Comparison of ENCODE assay signal across 12 cellular contexts in the genomic region with DNA sequence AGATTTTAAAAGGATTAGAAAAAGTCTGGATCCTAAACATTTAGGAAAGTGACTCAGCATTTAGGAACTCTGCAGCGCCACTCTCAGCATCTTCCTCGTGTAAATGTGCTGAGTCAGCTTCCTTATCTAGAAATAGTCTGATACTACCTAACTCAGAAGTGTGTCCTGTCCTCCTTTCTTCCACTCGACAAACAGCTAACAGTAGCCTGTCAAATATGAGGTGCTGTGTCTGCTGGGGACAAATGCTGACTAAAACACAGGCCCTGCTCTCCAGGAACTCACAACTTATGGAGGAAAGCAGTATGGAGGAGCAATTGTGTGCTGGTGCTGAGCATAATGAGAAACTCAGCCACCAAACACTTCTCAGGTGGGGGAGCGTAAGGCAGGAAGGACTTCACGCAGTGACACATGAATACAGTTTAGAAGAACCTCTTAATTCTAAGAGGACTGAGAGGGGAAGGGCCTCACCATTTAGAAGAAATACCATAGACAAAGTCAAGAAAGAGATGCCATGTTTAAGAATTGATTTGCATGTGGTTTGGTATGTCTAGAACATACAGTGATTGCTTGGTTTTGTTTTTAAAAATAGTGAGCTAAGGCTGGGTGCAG.
DNase-seq lines count a peak whose midpoint lies in the region; ATAC-seq and TF ChIP-seq lines count a peak whose summit lies in the region.
"Had no signal": no experiment of that assay in that cellular context is flagged by ENCODE, and none has a peak within 500 bp of the region (broad histone marks: within the 10 kb centered on the region; RNA-seq: fewer than 3 reads in every experiment).

No MANE protein-coding gene starts in this region.

- H3K9me3 ChIP-seq in MM.1S (replicated peaks; ENCODE audit: insufficient read depth, low read length): no peaks in the 10 kb centered on the region
- H3K9me3 ChIP-seq in fibroblast of lung (ENCODE audit: control insufficient read depth, insufficient read depth, low read depth, low read length): no peaks in the 10 kb centered on the region

- no peak overlapping the region for H2AFZ ChIP-seq in MM.1S (ENCODE audit: low read length)
- H2AFZ ChIP-seq in fibroblast of lung (ENCODE audit: low read length): no peak overlapping the region

- H3K4me3 ChIP-seq in MM.1S (ENCODE audit: low read length) (no peak overlapping the region), fibroblast of lung (replicated peaks in 1 of 4; ENCODE audit: control extremely low read depth in 1 of 4, insufficient read depth in 1 of 4, low read depth in 3 of 4, low read length in 4 of 4) (no peak overlapping the region)

- H3K27ac ChIP-seq in C4-2B (peak overlapping the region; percentile 2; the same call in 1 of the 2 replicates), MM.1S (ENCODE audit: low read length) (peak overlapping the region; percentile 42), fibroblast of lung (ENCODE audit: insufficient read depth, low read length) (peak overlapping the region; percentile 34)

- no peaks in the 10 kb centered on the region for H3F3A ChIP-seq in MM.1S (ENCODE audit: insufficient read depth, low read length)

- H3K4me2 ChIP-seq in MM.1S (ENCODE audit: low read depth, low read length) (no peak overlapping the region), fibroblast of lung (ENCODE audit: extremely low read depth, insufficient read depth, low read length) (peak overlapping the region; percentile 15)

- H3K9ac ChIP-seq in MM.1S (ENCODE audit: low read length): no peak overlapping the region
- H3K9ac ChIP-seq in fibroblast of lung (ENCODE audit: insufficient read depth, low read length): no peak overlapping the region

- H3K4me1 ChIP-seq in MM.1S (ENCODE audit: low read length) (peaks cover 14% of the 10 kb centered on the region), fibroblast of lung (ENCODE audit: control insufficient read depth, extremely low read depth, insufficient read depth, low read length) (peaks cover 2% of the 10 kb centered on the region)

- ATAC-seq in GM21576 (IDR thresholded peaks at IDR 0.05; ENCODE audit: unreplicated experiment): peak; percentile 85
- ATAC-seq: HCT116 had no signal

- H3K79me2 ChIP-seq in MM.1S (ENCODE audit: low read length): peaks cover 5% of the 10 kb centered on the region; the same call in 1 of the 2 replicates
- H3K79me2 ChIP-seq in fibroblast of lung (ENCODE audit: control insufficient read depth, insufficient read depth, low read length): no peaks in the 10 kb centered on the region

- H3K36me3 ChIP-seq in MM.1S (replicated peaks; ENCODE audit: insufficient read depth, low read length) (peaks cover 19% of the 10 kb centered on the region), fibroblast of lung (ENCODE audit: control insufficient read depth, insufficient read depth, low read length) (peaks cover 14% of the 10 kb centered on the region)

- H3K9me2 ChIP-seq in MM.1S (replicated peaks; ENCODE audit: insufficient read depth, low read length): no peaks in the 10 kb centered on the region

- peak; percentile 61 for DNase-seq in MM.1S
- DNase-seq in fibroblast of lung (ENCODE audit: low read depth in 2 of 2): peak; percentile 76 to 86
- no peak for DNase-seq in NCI-H1694 treated with DMSO at 0.1 percent for 48 hours (lab: John Stamatoyannopoulos, UW)
- DNase-seq in NCI-H446 (lab: John Stamatoyannopoulos, UW): no peak
- DNase-seq in NCI-H2081 (lab: John Stamatoyannopoulos, UW): no peak
- no peak for DNase-seq in NCI-H146 (lab: John Stamatoyannopoulos, UW)
- DNase-seq: C1 segment of cervical spinal cord, KBM-7, NCI-H524 had no signal

- TF ChIP-seq CTCF in C4-2B (conservative IDR thresholded peaks at IDR 0.05) (no peak), MM.1S (IDR thresholded peaks at IDR 0.05; ENCODE audit: low read length) (no peak), fibroblast of lung (conservative IDR thresholded peaks at IDR 0.05 in 1 of 2, IDR thresholded peaks at IDR 0.05 in 1 of 2; ENCODE audit: low read depth in 1 of 2, low read length in 2 of 2) (no peak)

- H3K27me3 ChIP-seq in MM.1S (replicated peaks; ENCODE audit: insufficient read depth, low read length): no peaks in the 10 kb centered on the region
- no peaks in the 10 kb centered on the region for H3K27me3 ChIP-seq in fibroblast of lung (ENCODE audit: control insufficient read depth, insufficient read depth, low read length)

- H4K20me1 ChIP-seq in MM.1S (ENCODE audit: insufficient read depth, low read length) (no peaks in the 10 kb centered on the region), fibroblast of lung (ENCODE audit: control insufficient read depth, extremely low read depth, insufficient read depth, low read length) (no peaks in the 10 kb centered on the region)

Comparison
In these comparisons a context has a peak if more than half of its experiments do, and no peak if none do; other contexts are left out.
1. DNase-seq: peak in MM.1S (single experiment) and fibroblast of lung (2 of 2); none in NCI-H1694 treated with DMSO at 0.1 percent for 48 hours (single experiment), NCI-H446 (0 of 2), NCI-H2081 (0 of 2) and NCI-H146 (single experiment).
2. Peak in every context shown above with its lines, with median percentiles within 50 percentile points of each other: H3K27ac ChIP-seq.